Comparison of ENCODE assay signal across 5 cellular contexts in genomic region chr2:116737951-116738350, GRCh38.
"Had no signal": no experiment of that assay in that cellular context is flagged by ENCODE, and none has a peak within 500 bp of the region (broad histone marks: within the 10 kb centered on the region; RNA-seq: fewer than 3 reads in every experiment).

No MANE protein-coding gene starts in this region.

- FAIRE-seq: HepG2, HTR-8/SVneo, K562 had no signal

- DNase-seq: IMR-90 had no signal

- H3K4me3 ChIP-seq: K562 had no signal

- H3K27ac ChIP-seq: HL-60 had no signal
